Comparison of ENCODE assay signal across 1 cellular context in the genomic region with DNA sequence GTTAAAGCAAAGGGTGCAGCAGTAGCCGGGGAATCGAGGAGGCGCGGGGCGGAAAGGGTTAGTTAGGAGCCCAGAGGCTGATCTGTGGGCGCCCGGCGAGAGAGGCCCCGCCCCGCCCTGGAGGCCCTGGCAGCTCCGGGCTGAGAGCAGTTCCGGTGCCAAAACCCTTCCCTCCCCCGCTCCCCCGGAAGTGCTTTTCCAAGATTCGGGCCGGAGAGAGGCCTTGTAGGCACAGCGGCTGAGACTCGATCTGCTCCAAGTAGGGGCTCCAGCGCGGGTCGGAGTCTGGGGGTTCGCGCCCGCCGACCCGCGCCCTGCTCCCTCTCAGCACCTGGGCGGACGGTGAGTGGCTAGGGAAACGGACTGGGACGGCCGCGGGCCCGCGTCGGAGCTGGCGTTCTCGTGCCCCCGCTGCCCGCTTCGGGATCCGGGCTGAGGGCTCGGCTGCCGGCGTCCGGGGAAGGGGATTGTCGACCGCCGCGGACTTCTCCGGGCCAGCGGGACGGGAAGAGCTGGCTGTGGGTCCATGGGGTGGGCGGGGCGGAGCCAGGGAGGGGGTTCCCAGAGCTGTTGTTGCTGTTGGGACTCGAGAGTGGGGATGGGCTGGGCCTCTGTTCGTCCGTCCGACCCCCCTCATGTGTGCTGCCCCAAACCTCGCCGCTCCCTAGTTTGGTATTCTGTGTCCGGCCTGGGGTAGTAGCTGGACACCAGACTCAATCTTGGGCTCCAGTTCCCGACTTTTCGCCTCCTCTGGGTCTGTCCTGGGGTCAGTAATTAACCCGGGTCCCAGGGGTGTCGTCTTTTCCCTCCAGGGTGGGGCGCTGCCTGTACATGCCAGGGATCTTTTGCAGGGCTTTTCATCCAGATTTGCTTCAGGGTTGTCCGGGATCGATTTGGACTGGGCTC.
TF ChIP-seq lines count a peak whose summit lies in the region.

A gene with protein sequence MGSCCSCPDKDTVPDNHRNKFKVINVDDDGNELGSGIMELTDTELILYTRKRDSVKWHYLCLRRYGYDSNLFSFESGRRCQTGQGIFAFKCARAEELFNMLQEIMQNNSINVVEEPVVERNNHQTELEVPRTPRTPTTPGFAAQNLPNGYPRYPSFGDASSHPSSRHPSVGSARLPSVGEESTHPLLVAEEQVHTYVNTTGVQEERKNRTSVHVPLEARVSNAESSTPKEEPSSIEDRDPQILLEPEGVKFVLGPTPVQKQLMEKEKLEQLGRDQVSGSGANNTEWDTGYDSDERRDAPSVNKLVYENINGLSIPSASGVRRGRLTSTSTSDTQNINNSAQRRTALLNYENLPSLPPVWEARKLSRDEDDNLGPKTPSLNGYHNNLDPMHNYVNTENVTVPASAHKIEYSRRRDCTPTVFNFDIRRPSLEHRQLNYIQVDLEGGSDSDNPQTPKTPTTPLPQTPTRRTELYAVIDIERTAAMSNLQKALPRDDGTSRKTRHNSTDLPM (plus strand): TSS at position 200 of the 906 bp plus-strand sequence. CDS start 98,643 bp downstream, outside the sequence.

TF ChIP-seq in K562, 482 proteins besides CTCF, POLR2A, EP300 and RAD21 (continued from another document and continues in another):
- TF ChIP-seq, protein P1, sequence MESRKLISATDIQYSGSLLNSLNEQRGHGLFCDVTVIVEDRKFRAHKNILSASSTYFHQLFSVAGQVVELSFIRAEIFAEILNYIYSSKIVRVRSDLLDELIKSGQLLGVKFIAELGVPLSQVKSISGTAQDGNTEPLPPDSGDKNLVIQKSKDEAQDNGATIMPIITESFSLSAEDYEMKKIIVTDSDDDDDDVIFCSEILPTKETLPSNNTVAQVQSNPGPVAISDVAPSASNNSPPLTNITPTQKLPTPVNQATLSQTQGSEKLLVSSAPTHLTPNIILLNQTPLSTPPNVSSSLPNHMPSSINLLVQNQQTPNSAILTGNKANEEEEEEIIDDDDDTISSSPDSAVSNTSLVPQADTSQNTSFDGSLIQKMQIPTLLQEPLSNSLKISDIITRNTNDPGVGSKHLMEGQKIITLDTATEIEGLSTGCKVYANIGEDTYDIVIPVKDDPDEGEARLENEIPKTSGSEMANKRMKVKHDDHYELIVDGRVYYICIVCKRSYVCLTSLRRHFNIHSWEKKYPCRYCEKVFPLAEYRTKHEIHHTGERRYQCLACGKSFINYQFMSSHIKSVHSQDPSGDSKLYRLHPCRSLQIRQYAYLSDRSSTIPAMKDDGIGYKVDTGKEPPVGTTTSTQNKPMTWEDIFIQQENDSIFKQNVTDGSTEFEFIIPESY (CRISPR knock-in tag; IDR thresholded peaks at IDR 0.05): 0 out of 2 replicates have a peak, but pooled peaks have one; percentile 41
- peak; percentile 67 for TF ChIP-seq RNF2 (IDR thresholded peaks at IDR 0.05)
- no peak for TF ChIP-seq SRSF1 (IDR thresholded peaks at IDR 0.05; ENCODE audit: low read depth, low read length)
- TF ChIP-seq CBX1 (IDR thresholded peaks at IDR 0.05; ENCODE audit: low read depth): 0 out of 2 replicates have a peak, but pooled peaks have one; percentile 51
- peak; percentile 76 for TF ChIP-seq EGR1 (conservative IDR thresholded peaks at IDR 0.05)
- TF ChIP-seq ERF (CRISPR knock-in tag; IDR thresholded peaks at IDR 0.05): peak; percentile 45; the same call in 1 of the 2 replicates
- 0 out of 2 replicates have a peak, but pooled peaks have one; percentile 41 for TF ChIP-seq HNRNPL (IDR thresholded peaks at IDR 0.05; ENCODE audit: low read depth, low read length)
- 0 out of 4 replicates have a peak, but pooled peaks have one; percentile 22 to 24 for TF ChIP-seq RCOR1 (IDR thresholded peaks at IDR 0.05; ENCODE audit: borderline replicate concordance in 1 of 2, low read depth in 2 of 2, low read length in 2 of 2)
- TF ChIP-seq, protein P2, sequence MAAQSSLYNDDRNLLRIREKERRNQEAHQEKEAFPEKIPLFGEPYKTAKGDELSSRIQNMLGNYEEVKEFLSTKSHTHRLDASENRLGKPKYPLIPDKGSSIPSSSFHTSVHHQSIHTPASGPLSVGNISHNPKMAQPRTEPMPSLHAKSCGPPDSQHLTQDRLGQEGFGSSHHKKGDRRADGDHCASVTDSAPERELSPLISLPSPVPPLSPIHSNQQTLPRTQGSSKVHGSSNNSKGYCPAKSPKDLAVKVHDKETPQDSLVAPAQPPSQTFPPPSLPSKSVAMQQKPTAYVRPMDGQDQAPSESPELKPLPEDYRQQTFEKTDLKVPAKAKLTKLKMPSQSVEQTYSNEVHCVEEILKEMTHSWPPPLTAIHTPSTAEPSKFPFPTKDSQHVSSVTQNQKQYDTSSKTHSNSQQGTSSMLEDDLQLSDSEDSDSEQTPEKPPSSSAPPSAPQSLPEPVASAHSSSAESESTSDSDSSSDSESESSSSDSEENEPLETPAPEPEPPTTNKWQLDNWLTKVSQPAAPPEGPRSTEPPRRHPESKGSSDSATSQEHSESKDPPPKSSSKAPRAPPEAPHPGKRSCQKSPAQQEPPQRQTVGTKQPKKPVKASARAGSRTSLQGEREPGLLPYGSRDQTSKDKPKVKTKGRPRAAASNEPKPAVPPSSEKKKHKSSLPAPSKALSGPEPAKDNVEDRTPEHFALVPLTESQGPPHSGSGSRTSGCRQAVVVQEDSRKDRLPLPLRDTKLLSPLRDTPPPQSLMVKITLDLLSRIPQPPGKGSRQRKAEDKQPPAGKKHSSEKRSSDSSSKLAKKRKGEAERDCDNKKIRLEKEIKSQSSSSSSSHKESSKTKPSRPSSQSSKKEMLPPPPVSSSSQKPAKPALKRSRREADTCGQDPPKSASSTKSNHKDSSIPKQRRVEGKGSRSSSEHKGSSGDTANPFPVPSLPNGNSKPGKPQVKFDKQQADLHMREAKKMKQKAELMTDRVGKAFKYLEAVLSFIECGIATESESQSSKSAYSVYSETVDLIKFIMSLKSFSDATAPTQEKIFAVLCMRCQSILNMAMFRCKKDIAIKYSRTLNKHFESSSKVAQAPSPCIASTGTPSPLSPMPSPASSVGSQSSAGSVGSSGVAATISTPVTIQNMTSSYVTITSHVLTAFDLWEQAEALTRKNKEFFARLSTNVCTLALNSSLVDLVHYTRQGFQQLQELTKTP (IDR thresholded peaks at IDR 0.05; ENCODE audit: low read depth in 1 of 2, partially characterized antibody in 2 of 2): peak in 1 of 2 experiments; percentile 51
- TF ChIP-seq, protein P3, sequence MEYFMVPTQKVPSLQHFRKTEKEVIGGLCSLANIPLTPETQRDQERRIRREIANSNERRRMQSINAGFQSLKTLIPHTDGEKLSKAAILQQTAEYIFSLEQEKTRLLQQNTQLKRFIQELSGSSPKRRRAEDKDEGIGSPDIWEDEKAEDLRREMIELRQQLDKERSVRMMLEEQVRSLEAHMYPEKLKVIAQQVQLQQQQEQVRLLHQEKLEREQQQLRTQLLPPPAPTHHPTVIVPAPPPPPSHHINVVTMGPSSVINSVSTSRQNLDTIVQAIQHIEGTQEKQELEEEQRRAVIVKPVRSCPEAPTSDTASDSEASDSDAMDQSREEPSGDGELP (CRISPR knock-in tag; IDR thresholded peaks at IDR 0.05; ENCODE audit: borderline replicate concordance): peak; percentile 43; the same call in 1 of the 2 replicates
- no peak for TF ChIP-seq ZNF589 (CRISPR knock-in tag; IDR thresholded peaks at IDR 0.05; ENCODE audit: low read depth)
- TF ChIP-seq, protein P4, sequence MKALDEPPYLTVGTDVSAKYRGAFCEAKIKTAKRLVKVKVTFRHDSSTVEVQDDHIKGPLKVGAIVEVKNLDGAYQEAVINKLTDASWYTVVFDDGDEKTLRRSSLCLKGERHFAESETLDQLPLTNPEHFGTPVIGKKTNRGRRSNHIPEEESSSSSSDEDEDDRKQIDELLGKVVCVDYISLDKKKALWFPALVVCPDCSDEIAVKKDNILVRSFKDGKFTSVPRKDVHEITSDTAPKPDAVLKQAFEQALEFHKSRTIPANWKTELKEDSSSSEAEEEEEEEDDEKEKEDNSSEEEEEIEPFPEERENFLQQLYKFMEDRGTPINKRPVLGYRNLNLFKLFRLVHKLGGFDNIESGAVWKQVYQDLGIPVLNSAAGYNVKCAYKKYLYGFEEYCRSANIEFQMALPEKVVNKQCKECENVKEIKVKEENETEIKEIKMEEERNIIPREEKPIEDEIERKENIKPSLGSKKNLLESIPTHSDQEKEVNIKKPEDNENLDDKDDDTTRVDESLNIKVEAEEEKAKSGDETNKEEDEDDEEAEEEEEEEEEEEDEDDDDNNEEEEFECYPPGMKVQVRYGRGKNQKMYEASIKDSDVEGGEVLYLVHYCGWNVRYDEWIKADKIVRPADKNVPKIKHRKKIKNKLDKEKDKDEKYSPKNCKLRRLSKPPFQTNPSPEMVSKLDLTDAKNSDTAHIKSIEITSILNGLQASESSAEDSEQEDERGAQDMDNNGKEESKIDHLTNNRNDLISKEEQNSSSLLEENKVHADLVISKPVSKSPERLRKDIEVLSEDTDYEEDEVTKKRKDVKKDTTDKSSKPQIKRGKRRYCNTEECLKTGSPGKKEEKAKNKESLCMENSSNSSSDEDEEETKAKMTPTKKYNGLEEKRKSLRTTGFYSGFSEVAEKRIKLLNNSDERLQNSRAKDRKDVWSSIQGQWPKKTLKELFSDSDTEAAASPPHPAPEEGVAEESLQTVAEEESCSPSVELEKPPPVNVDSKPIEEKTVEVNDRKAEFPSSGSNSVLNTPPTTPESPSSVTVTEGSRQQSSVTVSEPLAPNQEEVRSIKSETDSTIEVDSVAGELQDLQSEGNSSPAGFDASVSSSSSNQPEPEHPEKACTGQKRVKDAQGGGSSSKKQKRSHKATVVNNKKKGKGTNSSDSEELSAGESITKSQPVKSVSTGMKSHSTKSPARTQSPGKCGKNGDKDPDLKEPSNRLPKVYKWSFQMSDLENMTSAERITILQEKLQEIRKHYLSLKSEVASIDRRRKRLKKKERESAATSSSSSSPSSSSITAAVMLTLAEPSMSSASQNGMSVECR (CRISPR knock-in tag; IDR thresholded peaks at IDR 0.05): peak; percentile 41; the same call in 1 of the 2 replicates
- no peak for TF ChIP-seq ATF1 (CRISPR knock-in tag; IDR thresholded peaks at IDR 0.05)
- 0 out of 2 replicates have a peak, but pooled peaks have one; percentile 11 for TF ChIP-seq ATF1 (tag; IDR thresholded peaks at IDR 0.05)
- no peak for TF ChIP-seq NUFIP1 (IDR thresholded peaks at IDR 0.05; ENCODE audit: partially characterized antibody)
- TF ChIP-seq TAF1 (IDR thresholded peaks at IDR 0.05; ENCODE audit: control insufficient read depth, extremely low read depth, insufficient read depth, low read length, severe bottlenecking): peak; percentile 78
- 0 out of 2 replicates have a peak, but pooled peaks have one; percentile 40 for TF ChIP-seq BRD4 (IDR thresholded peaks at IDR 0.05)
- TF ChIP-seq ARNT (IDR thresholded peaks at IDR 0.05): no peak
- TF ChIP-seq HDAC1 (IDR thresholded peaks at IDR 0.05): peak in 1 of 2 experiments; percentile 75; a peak in 1 of 4 replicates
- 0 out of 2 replicates have a peak, but pooled peaks have one; percentile 63 for TF ChIP-seq HLTF (IDR thresholded peaks at IDR 0.05)
- TF ChIP-seq DPF2 (IDR thresholded peaks at IDR 0.05): 0 out of 2 replicates have a peak, but pooled peaks have one; percentile 12
- peak; percentile 66 for TF ChIP-seq ETV1 (tag; conservative IDR thresholded peaks at IDR 0.05; ENCODE audit: low read depth)
- peak; percentile 94 for TF ChIP-seq RBFOX2 (IDR thresholded peaks at IDR 0.05; ENCODE audit: low read depth, low read length)
- TF ChIP-seq CXXC5 (CRISPR knock-in tag; IDR thresholded peaks at IDR 0.05): peak; percentile 63
- TF ChIP-seq, protein P5, sequence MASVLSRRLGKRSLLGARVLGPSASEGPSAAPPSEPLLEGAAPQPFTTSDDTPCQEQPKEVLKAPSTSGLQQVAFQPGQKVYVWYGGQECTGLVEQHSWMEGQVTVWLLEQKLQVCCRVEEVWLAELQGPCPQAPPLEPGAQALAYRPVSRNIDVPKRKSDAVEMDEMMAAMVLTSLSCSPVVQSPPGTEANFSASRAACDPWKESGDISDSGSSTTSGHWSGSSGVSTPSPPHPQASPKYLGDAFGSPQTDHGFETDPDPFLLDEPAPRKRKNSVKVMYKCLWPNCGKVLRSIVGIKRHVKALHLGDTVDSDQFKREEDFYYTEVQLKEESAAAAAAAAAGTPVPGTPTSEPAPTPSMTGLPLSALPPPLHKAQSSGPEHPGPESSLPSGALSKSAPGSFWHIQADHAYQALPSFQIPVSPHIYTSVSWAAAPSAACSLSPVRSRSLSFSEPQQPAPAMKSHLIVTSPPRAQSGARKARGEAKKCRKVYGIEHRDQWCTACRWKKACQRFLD (CRISPR knock-in tag; IDR thresholded peaks at IDR 0.05): peak; percentile 50; the same call in 1 of the 2 replicates
- TF ChIP-seq, protein P6, sequence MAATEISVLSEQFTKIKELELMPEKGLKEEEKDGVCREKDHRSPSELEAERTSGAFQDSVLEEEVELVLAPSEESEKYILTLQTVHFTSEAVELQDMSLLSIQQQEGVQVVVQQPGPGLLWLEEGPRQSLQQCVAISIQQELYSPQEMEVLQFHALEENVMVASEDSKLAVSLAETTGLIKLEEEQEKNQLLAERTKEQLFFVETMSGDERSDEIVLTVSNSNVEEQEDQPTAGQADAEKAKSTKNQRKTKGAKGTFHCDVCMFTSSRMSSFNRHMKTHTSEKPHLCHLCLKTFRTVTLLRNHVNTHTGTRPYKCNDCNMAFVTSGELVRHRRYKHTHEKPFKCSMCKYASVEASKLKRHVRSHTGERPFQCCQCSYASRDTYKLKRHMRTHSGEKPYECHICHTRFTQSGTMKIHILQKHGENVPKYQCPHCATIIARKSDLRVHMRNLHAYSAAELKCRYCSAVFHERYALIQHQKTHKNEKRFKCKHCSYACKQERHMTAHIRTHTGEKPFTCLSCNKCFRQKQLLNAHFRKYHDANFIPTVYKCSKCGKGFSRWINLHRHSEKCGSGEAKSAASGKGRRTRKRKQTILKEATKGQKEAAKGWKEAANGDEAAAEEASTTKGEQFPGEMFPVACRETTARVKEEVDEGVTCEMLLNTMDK (IDR thresholded peaks at IDR 0.05; ENCODE audit: borderline replicate concordance, insufficient read depth, low read depth, low read length, poor library complexity, severe bottlenecking): peak; percentile 19
- no peak for TF ChIP-seq MAFG (tag; conservative IDR thresholded peaks at IDR 0.05)
- no peak for TF ChIP-seq GATAD2A (IDR thresholded peaks at IDR 0.05)
- TF ChIP-seq SMAD4 (CRISPR knock-in tag; conservative IDR thresholded peaks at IDR 0.05): peak; percentile 46
- no peak for TF ChIP-seq ELF2 (CRISPR knock-in tag; IDR thresholded peaks at IDR 0.05)
- TF ChIP-seq U2AF1 (optimal IDR thresholded peaks at IDR 0.05; ENCODE audit: low read depth, low read length): no peak
- TF ChIP-seq TOE1 (IDR thresholded peaks at IDR 0.05; ENCODE audit: borderline replicate concordance): peak; percentile 67
- TF ChIP-seq TOE1 (CRISPR knock-in tag; IDR thresholded peaks at IDR 0.05; ENCODE audit: borderline replicate concordance, low read depth): no peak
- TF ChIP-seq, protein P7, sequence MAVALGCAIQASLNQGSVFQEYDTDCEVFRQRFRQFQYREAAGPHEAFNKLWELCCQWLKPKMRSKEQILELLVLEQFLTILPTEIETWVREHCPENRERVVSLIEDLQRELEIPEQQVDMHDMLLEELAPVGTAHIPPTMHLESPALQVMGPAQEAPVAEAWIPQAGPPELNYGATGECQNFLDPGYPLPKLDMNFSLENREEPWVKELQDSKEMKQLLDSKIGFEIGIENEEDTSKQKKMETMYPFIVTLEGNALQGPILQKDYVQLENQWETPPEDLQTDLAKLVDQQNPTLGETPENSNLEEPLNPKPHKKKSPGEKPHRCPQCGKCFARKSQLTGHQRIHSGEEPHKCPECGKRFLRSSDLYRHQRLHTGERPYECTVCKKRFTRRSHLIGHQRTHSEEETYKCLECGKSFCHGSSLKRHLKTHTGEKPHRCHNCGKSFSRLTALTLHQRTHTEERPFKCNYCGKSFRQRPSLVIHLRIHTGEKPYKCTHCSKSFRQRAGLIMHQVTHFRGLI (CRISPR knock-in tag; IDR thresholded peaks at IDR 0.05): no peak
- peak; percentile 58; the same call in 1 of the 2 replicates for TF ChIP-seq JUND (IDR thresholded peaks at IDR 0.05; ENCODE audit: borderline replicate concordance, low read depth, low read length)
- no peak for TF ChIP-seq JUND (tag; IDR thresholded peaks at IDR 0.05; ENCODE audit: borderline replicate concordance, low read depth, low read length)
- TF ChIP-seq PRPF4 (IDR thresholded peaks at IDR 0.05; ENCODE audit: insufficient read depth, low read depth, low read length, poor library complexity, severe bottlenecking): no peak
- peak; percentile 24 for TF ChIP-seq NEUROD1 (IDR thresholded peaks at IDR 0.05; ENCODE audit: borderline replicate concordance, low read depth, low read length, partially characterized antibody)
